ENCODE assay signal across 8 cellular contexts in genomic region chr1:82161651-82162238, GRCh38.
A peak's percentile ranks its signal among the peaks of the same experiment; 100 is the strongest.
DNase-seq lines count a peak whose midpoint lies in the region; ATAC-seq, FAIRE-seq and TF ChIP-seq lines count a peak whose summit lies in the region.

No MANE protein-coding gene starts in this region.

- H3K9me2 ChIP-seq in SU-DHL-6 (replicated peaks; ENCODE audit: insufficient read depth, low read length) = no peaks in the 10 kb centered on the region

- H3K79me2 ChIP-seq in SU-DHL-6 (ENCODE audit: insufficient read depth, low read length) = no peaks in the 10 kb centered on the region

- DNase-seq in AG08395 (ENCODE audit: low spot score) = peak; percentile 6
- DNase-seq in lower lobe of right lung = no peak
- no peak for DNase-seq in urothelium cell line (ENCODE audit: low spot score)

- H3F3A ChIP-seq in SU-DHL-6 (ENCODE audit: insufficient read depth) = no peaks in the 10 kb centered on the region

- H3K4me3 ChIP-seq in SU-DHL-6 (ENCODE audit: insufficient read depth, low read length, poor library complexity, severe bottlenecking) (no peak overlapping the region), lower lobe of right lung (peak overlapping the region; percentile 34)

- ATAC-seq in HG02610 (IDR thresholded peaks at IDR 0.05; ENCODE audit: unreplicated experiment) (peak; percentile 61), lower lobe of right lung (no peak), GM18909 (IDR thresholded peaks at IDR 0.05; ENCODE audit: poor library complexity, unreplicated experiment) (no peak), HG03378 (IDR thresholded peaks at IDR 0.05; ENCODE audit: unreplicated experiment) (no peak), GM21528 (IDR thresholded peaks at IDR 0.05; ENCODE audit: low FRiP score, unreplicated experiment) (no peak)

- H3K27me3 ChIP-seq in SU-DHL-6 (ENCODE audit: low read length) (no peaks in the 10 kb centered on the region), lower lobe of right lung (ENCODE audit: low read depth) (no peaks in the 10 kb centered on the region)

- H3K36me3 ChIP-seq in SU-DHL-6 (ENCODE audit: low read length) (no peaks in the 10 kb centered on the region), lower lobe of right lung (no peaks in the 10 kb centered on the region)

- peak overlapping the region; percentile 35 for H2AFZ ChIP-seq in SU-DHL-6 (ENCODE audit: low read depth, low read length, severe bottlenecking)

- no peak for TF ChIP-seq CTCF in SU-DHL-6 (IDR thresholded peaks at IDR 0.05; ENCODE audit: insufficient read depth, low read length, poor library complexity, severe bottlenecking)
- no peak for TF ChIP-seq CTCF in lower lobe of right lung (IDR thresholded peaks at IDR 0.05)

- no peak overlapping the region for H3K4me2 ChIP-seq in SU-DHL-6 (ENCODE audit: low read depth, low read length, poor library complexity, severe bottlenecking)

- H3K9ac ChIP-seq in SU-DHL-6 (ENCODE audit: low read length) = no peak overlapping the region

- no peak overlapping the region for H3K27ac ChIP-seq in SU-DHL-6 (ENCODE audit: low read depth, low read length)
- no peak overlapping the region for H3K27ac ChIP-seq in lower lobe of right lung

- intact Hi-C loops in lower lobe of right lung (cut with DNase I) = no loop called here

- H3K9me3 ChIP-seq in SU-DHL-6 (ENCODE audit: insufficient read depth, low read length) (no peaks in the 10 kb centered on the region), lower lobe of right lung (no peaks in the 10 kb centered on the region)

- H4K20me1 ChIP-seq in SU-DHL-6 (ENCODE audit: low read depth, low read length) = no peaks in the 10 kb centered on the region

- no peak for FAIRE-seq in urothelium cell line (lab: Jason Lieb, UNC)

- peaks cover 20% of the 10 kb centered on the region for H3K4me1 ChIP-seq in lower lobe of right lung
